9 cellular contexts compared by ENCODE assay signal in the genomic region with DNA sequence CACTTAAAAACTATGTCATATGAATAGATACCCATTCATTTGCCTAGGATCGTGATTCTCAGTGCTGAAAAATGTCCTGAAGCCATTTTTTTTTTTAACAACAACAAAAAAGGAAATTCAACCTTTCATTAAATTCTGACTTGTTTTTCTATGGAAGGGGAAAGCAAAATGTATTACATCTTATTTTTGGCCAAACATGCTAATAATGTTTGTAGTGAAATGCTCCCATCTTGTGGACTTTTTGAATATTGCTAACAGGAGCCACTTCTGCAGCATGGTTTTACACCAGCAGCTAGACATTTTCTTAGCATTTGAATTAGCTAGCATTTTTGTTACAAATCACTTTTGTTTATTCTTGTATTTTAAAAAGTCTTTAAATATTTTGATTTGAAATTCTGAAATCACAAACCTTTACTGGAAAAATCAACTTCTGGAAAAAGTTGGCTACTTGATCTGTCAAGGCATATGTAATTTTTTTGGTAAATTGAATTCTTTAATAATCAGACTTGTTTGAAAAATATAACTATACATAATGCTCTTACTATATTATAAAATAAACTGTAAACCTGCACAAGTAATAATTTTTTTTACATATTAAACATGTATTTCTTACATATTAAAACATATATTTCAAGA.
A peak's percentile ranks its signal among the peaks of the same experiment; 100 is the strongest.
DNase-seq lines count a peak whose midpoint lies in the region; ATAC-seq, FAIRE-seq and TF ChIP-seq lines count a peak whose summit lies in the region.
"Had no signal": no experiment of that assay in that cellular context is flagged by ENCODE, and none has a peak within 500 bp of the region (broad histone marks: within the 10 kb centered on the region; RNA-seq: fewer than 3 reads in every experiment).

No MANE protein-coding gene starts in this region.

- peak; percentile 33 to 57 (median 56) for TF ChIP-seq CTCF in gastroesophageal sphincter (IDR thresholded peaks at IDR 0.05)
- peak; percentile 33 to 57 (median 48) for TF ChIP-seq CTCF in testis (IDR thresholded peaks at IDR 0.05)

- no peaks in the 10 kb centered on the region for H3K27me3 Mint-ChIP-seq in activated naive CD4-positive, alpha-beta T cell treated with anti-CD3 and anti-CD28 coated beads, Interleukin-2, amount 10 ng/mL, durations not matched to agents 7 days and 5 days

- H3K4me1 ChIP-seq in gastroesophageal sphincter (peaks cover 0 to 18% (median 0%) of the 10 kb centered on the region in 3 donors), testis (no peaks in the 10 kb centered on the region)

- WGBS in gastroesophageal sphincter (ENCODE audit: low coverage in 1 of 2), 2 donors: 58 to 60% methylated on average over 1 of the region's 1 CpG
- 74 to 76% methylated on average over 1 of the region's 1 CpG for WGBS in testis, 2 donors

- intact Hi-C loops in testis (cut with DNase I; ENCODE audit: low total_unique reads): no loop called here

- H3K9ac ChIP-seq in SK-N-MC (ENCODE audit: insufficient read length): peak overlapping the region; percentile 73

- no peak overlapping the region for H3K27ac Mint-ChIP-seq in activated naive CD4-positive, alpha-beta T cell treated with anti-CD3 and anti-CD28 coated beads, Interleukin-2, amount 10 ng/mL, durations not matched to agents 7 days and 5 days
- H3K27ac Mint-ChIP-seq: T-helper 1 cell treated with Interleukin-12 subunit alpha and Interleukin-12 subunit beta and Interleukin-4 antibody, amounts not matched to agents 30 μg/mL and 1 μg/mL, for 36 hours had no signal

- CTCF ChIA-PET in activated naive CD4-positive, alpha-beta T cell treated with anti-CD3 and anti-CD28 coated beads, Interleukin-2, amount 10 ng/mL, durations not matched to agents 7 days and 5 days (lab: Charles Lee): interaction anchor here (0.7 to 1.0 kb wide), 2 partner anchors 68 to 1651 kb away, joined by 3 to 4 read pairs; no protein-coding TSS in a partner anchor

- no peak for FAIRE-seq in GM12892 (lab: Jason Lieb, UNC)

- H3K36me3 ChIP-seq in SK-N-MC (ENCODE audit: insufficient read depth, low read length): peaks cover 19% of the 10 kb centered on the region
- H3K36me3 ChIP-seq in gastroesophageal sphincter: peaks cover 0 to 28% of the 10 kb centered on the region in 2 donors
- no peaks in the 10 kb centered on the region for H3K36me3 ChIP-seq in testis (ENCODE audit: low read depth, missing control alignments)

- in situ Hi-C loops in KBM-7 (cut with MboI; ENCODE audit: low pct_unique_long_range_greater_than_20kb, low sequenced_read_pairs): no loop called here

- H3K36me3 Mint-ChIP-seq in activated naive CD4-positive, alpha-beta T cell treated with anti-CD3 and anti-CD28 coated beads, Interleukin-2, amount 10 ng/mL, durations not matched to agents 7 days and 5 days: peaks cover 25% of the 10 kb centered on the region

- TF ChIP-seq POLR2A in gastroesophageal sphincter (IDR thresholded peaks at IDR 0.05) (no peak), testis (IDR thresholded peaks at IDR 0.05) (no peak), GM12892 (IDR thresholded peaks at IDR 0.05; ENCODE audit: low read depth, low read length) (no peak)

- peak overlapping the region; percentile 57 for H3K4me3 ChIP-seq in SK-N-MC
- H3K4me3 ChIP-seq in gastroesophageal sphincter: no peak overlapping the region
- no peak overlapping the region for H3K4me3 ChIP-seq in testis

- no peaks in the 10 kb centered on the region for H3K9me3 Mint-ChIP-seq in activated naive CD4-positive, alpha-beta T cell treated with anti-CD3 and anti-CD28 coated beads, Interleukin-2, amount 10 ng/mL, durations not matched to agents 7 days and 5 days

- no peak for TF ChIP-seq EP300 in gastroesophageal sphincter (IDR thresholded peaks at IDR 0.05)

- H3K27ac ChIP-seq in SK-N-MC (peak overlapping the region; percentile 93), gastroesophageal sphincter (no peak overlapping the region), testis (no peak overlapping the region)

- H3K9me3 ChIP-seq in SK-N-MC (ENCODE audit: low read depth, low read length) (no peaks in the 10 kb centered on the region), gastroesophageal sphincter (peaks cover 0 to 1% (median 0%) of the 10 kb centered on the region in 3 donors), testis (no peaks in the 10 kb centered on the region)

- no peaks in the 10 kb centered on the region for H3K4me1 Mint-ChIP-seq in activated naive CD4-positive, alpha-beta T cell treated with anti-CD3 and anti-CD28 coated beads, Interleukin-2, amount 10 ng/mL, durations not matched to agents 7 days and 5 days

- H3K27me3 ChIP-seq in gastroesophageal sphincter: no peaks in the 10 kb centered on the region
- H3K27me3 ChIP-seq in testis: no peaks in the 10 kb centered on the region

- H3K4me3 Mint-ChIP-seq in activated naive CD4-positive, alpha-beta T cell treated with anti-CD3 and anti-CD28 coated beads, Interleukin-2, amount 10 ng/mL, durations not matched to agents 7 days and 5 days: no peak overlapping the region
- H3K4me3 Mint-ChIP-seq: T-helper 1 cell treated with Interleukin-12 subunit alpha and Interleukin-12 subunit beta and Interleukin-4 antibody, amounts not matched to agents 30 μg/mL and 1 μg/mL, for 36 hours had no signal

- DNase-seq in EH (ENCODE audit: low read depth) (peak; percentile 54), KBM-7 (peak; percentile 62), SK-N-MC (ENCODE audit: low read depth, low spot score) (peak; percentile 83), testis (no peak), GM12892 (ENCODE audit: insufficient read length) (no peak)
- no peak for DNase-seq in activated naive CD4-positive, alpha-beta T cell treated with anti-CD3 and anti-CD28 coated beads, Interleukin-2, amount 10 ng/mL, durations not matched to agents 7 days and 5 days
- no peak for DNase-seq in stimulated activated CD4-positive, alpha-beta T cell treated with anti-CD3 and anti-CD28 coated beads, Interleukin-4, amount 100 ng/mL, for 1 hour

- no peak for ATAC-seq in gastroesophageal sphincter

Comparison
In these comparisons a context has a peak if more than half of its experiments do, and no peak if none do; other contexts are left out.
1. DNase-seq: peak in EH (single experiment), KBM-7 (single experiment) and SK-N-MC (single experiment); none in testis (single experiment), activated naive CD4-positive, alpha-beta T cell treated with anti-CD3 and anti-CD28 coated beads, Interleukin-2, amount 10 ng/mL, durations not matched to agents 7 days and 5 days (single experiment), stimulated activated CD4-positive, alpha-beta T cell treated with anti-CD3 and anti-CD28 coated beads, Interleukin-4, amount 100 ng/mL, for 1 hour (single experiment) and GM12892 (single experiment).